1 cellular context compared by ENCODE assay signal in genomic region chr1:6569033-6569432, GRCh38.
TF ChIP-seq lines count a peak whose summit lies in the region.

No MANE protein-coding gene starts in this region.

TF ChIP-seq in H1, 55 proteins besides CTCF, POLR2A, EP300 and RAD21:
- TF ChIP-seq SUZ12 (IDR thresholded peaks at IDR 0.05; ENCODE audit: low read length) (no peak), USF2 (IDR thresholded peaks at IDR 0.05; ENCODE audit: low read length) (no peak), KDM4A (IDR thresholded peaks at IDR 0.05; ENCODE audit: low read depth, low read length, severe bottlenecking) (no peak), RXRA (IDR thresholded peaks at IDR 0.05; ENCODE audit: insufficient read depth, low read depth, low read length) (no peak), KDM5A (IDR thresholded peaks at IDR 0.05; ENCODE audit: low read length) (no peak), NANOG (IDR thresholded peaks at IDR 0.05; ENCODE audit: insufficient read depth, low read depth, low read length, poor library complexity, severe bottlenecking) (no peak), CTBP2 (IDR thresholded peaks at IDR 0.05; ENCODE audit: borderline replicate concordance, insufficient read depth, insufficient read length, low read length) (no peak), POLR2AphosphoS5 (IDR thresholded peaks at IDR 0.05; ENCODE audit: low read depth, low read length) (no peak), BACH1 (IDR thresholded peaks at IDR 0.05; ENCODE audit: low read length) (no peak), CEBPB (IDR thresholded peaks at IDR 0.05; ENCODE audit: low read depth, low read length) (no peak), EZH2 (IDR thresholded peaks at IDR 0.05; ENCODE audit: low read depth, low read length, severe bottlenecking) (no peak), EGR1 (IDR thresholded peaks at IDR 0.05; ENCODE audit: borderline replicate concordance, low read depth, low read length) (no peak), ATF2 (IDR thresholded peaks at IDR 0.05; ENCODE audit: low read length) (no peak), CHD2 (IDR thresholded peaks at IDR 0.05; ENCODE audit: low read length) (no peak), SP2 (IDR thresholded peaks at IDR 0.05; ENCODE audit: low read length) (no peak), TEAD4 (IDR thresholded peaks at IDR 0.05; ENCODE audit: low read depth, low read length) (no peak), RBBP5 (IDR thresholded peaks at IDR 0.05; ENCODE audit: borderline replicate concordance, low read depth, low read length) (no peak)
